In genomic region chr12:27233814-27234213, GRCh38 we compare ENCODE assay signal across 26 cellular contexts. TPM values are rescaled to one million over a fixed set of nuclear protein-coding genes. Genes with fewer than 3 reads are reported as not detected.
DNase-seq lines count a peak whose midpoint lies in the region; TF ChIP-seq lines count a peak whose summit lies in the region.
"Had no signal": no experiment of that assay in that cellular context is flagged by ENCODE, and none has a peak within 500 bp of the region (broad histone marks: within the 10 kb centered on the region; RNA-seq: fewer than 3 reads in every experiment).

No MANE protein-coding gene starts in this region.

- no peak overlapping the region for H3K4me3 ChIP-seq in NB4 (ENCODE audit: low read depth, low read length)
- H3K4me3 ChIP-seq in epithelial cell of proximal tubule (ENCODE audit: low read depth, low read length): no peak overlapping the region
- H3K4me3 ChIP-seq in retinal pigment epithelial cell (ENCODE audit: low read length): no peak overlapping the region
- no peak overlapping the region for H3K4me3 ChIP-seq in tibial artery
- H3K4me3 ChIP-seq: ascending aorta, left ventricle myocardium inferior, thoracic aorta had no signal

- no peaks in the 10 kb centered on the region for H3K27me3 ChIP-seq in tibial artery
- H3K27me3 ChIP-seq: ascending aorta had no signal

- in situ Hi-C loops in GM13977 (cut with MboI; ENCODE audit: low pct_unique_long_range_greater_than_20kb, low sequenced_read_pairs, unreplicated experiment): no loop called here

- H3K27ac ChIP-seq in tibial artery: no peak overlapping the region
- H3K27ac ChIP-seq: ascending aorta, left ventricle myocardium inferior, thoracic aorta had no signal

- no peaks in the 10 kb centered on the region for H3K9me3 ChIP-seq in tibial artery
- H3K9me3 ChIP-seq: ascending aorta, left ventricle myocardium inferior, thoracic aorta had no signal

- no peak for TF ChIP-seq POLR2A in NB4 (IDR thresholded peaks at IDR 0.05; ENCODE audit: extremely low read depth, insufficient read length)

- peaks cover 0 to 8% (median 0%) of the 10 kb centered on the region in 4 donors for H3K4me1 ChIP-seq in tibial artery
- H3K4me1 ChIP-seq: ascending aorta, left ventricle myocardium inferior had no signal

- DNase-seq in NB4 (ENCODE audit: low read depth) (no peak), epithelial cell of proximal tubule (ENCODE audit: low read depth) (no peak), retinal pigment epithelial cell (ENCODE audit: low read depth) (no peak), tibial artery (no peak), GM13977 (ENCODE audit: low spot score) (no peak), NCI-H1105 treated with DMSO at 0.1 percent for 48 hours (lab: John Stamatoyannopoulos, UW) (no peak)
- DNase-seq: activated CD4-positive, alpha-beta T cell treated with anti-CD3 and anti-CD28 coated beads, Interleukin-2, amount 50 U/mL, for 4 hours; activated naive CD8-positive, alpha-beta T cell treated with anti-CD3 and anti-CD28 coated beads for 36 hours; CD4-positive, alpha-beta memory T cell; erythroblast; foreskin melanocyte; GDM1; hippocampal formation; IMR-90; left ventricle myocardium inferior; naive thymus-derived CD8-positive, alpha-beta T cell; NCI-H1417 treated with DMSO at 0.1 percent for 48 hours; NCI-H2081 treated with DMSO at 0.1 percent for 48 hours; NCI-H774; right cardiac atrium; stimulated activated naive CD8-positive, alpha-beta T cell treated with anti-CD3 and anti-CD28 coated beads, Interleukin-15, Interleukin-2, amounts not matched to agents 100 U/mL and 50 U/mL, for 24 hours; SW 1271; T1000 had no signal

- TF ChIP-seq CTCF in GM12873 (IDR thresholded peaks at IDR 0.05; ENCODE audit: insufficient read depth, low read depth, low read length, missing control alignments): peak; percentile 13
- peak; percentile 13 for TF ChIP-seq CTCF in NB4 (IDR thresholded peaks at IDR 0.05; ENCODE audit: low read depth, low read length)
- TF ChIP-seq CTCF in epithelial cell of proximal tubule (conservative IDR thresholded peaks at IDR 0.05; ENCODE audit: low read depth, low read length): peak; percentile 16
- TF ChIP-seq CTCF in retinal pigment epithelial cell (conservative IDR thresholded peaks at IDR 0.05; ENCODE audit: low read depth, low read length): peak; percentile 8
- no peak for TF ChIP-seq CTCF in tibial artery (IDR thresholded peaks at IDR 0.05)
- no peak for TF ChIP-seq CTCF in GM13977 (IDR thresholded peaks at IDR 0.05; ENCODE audit: extremely low read depth, insufficient read depth, missing control alignments)

- intact Hi-C loops in tibial artery (cut with DNase I; ENCODE audit: low total_unique reads): loop anchor here (2.0 kb wide), 1 partner anchor 25 kb away; no protein-coding TSS in a partner anchor

- no peaks in the 10 kb centered on the region for H3K36me3 ChIP-seq in tibial artery
- H3K36me3 ChIP-seq: ascending aorta, left ventricle myocardium inferior, thoracic aorta had no signal

RNA-seq across cellular contexts. Expression of gene STK38L, which starts 10.3 kb away (rescaled TPM):
- 9.7 and 14.9 TPM in 2 replicates for total RNA-seq in epithelial cell of proximal tubule

Comparison
In these comparisons a context has a peak if more than half of its experiments do, and no peak if none do; other contexts are left out.
1. CTCF ChIP-seq: peak in GM12873 (single experiment), NB4 (single experiment), epithelial cell of proximal tubule (single experiment) and retinal pigment epithelial cell (single experiment); none in tibial artery (0 of 2) and GM13977 (single experiment).